ENCODE assay signal across 21 cellular contexts in the genomic region with DNA sequence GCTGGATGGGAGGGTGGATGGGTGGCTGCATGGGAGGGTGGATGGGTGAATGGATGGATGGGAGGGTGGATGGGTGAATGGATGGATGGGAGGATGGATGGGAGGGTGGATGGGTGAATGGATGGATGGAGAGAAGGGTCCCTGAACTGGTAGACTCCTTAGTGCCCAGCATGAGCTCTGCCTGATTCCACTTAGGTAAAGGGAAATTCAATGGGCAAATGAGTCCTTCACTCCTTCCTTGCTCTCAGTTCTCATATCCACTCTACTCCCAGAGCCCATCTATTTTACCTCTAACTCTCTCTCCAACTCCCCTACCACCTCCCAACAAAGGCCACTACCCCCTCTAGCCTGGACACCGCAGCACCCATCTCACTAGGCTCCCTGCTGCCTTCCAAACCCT. TPM values are rescaled to one million over a fixed set of nuclear protein-coding genes. Genes with fewer than 3 reads are reported as not detected.
DNase-seq lines count a peak whose midpoint lies in the region; TF ChIP-seq lines count a peak whose summit lies in the region.
"Had no signal": no experiment of that assay in that cellular context is flagged by ENCODE, and none has a peak within 500 bp of the region (broad histone marks: within the 10 kb centered on the region; RNA-seq: fewer than 3 reads in every experiment).

No MANE protein-coding gene starts in this region.

- DNase-seq in activated CD4-positive, alpha-beta T cell treated with anti-CD3 and anti-CD28 coated beads, Interleukin-2, amount 10 ng/mL, durations not matched to agents 24 days and 14 days: no peak
- DNase-seq in activated CD4-positive, alpha-beta T cell treated with anti-CD3 and anti-CD28 coated beads, Interleukin-2, amount 50 U/mL, for 1 hour: no peak
- DNase-seq in neural progenitor cell (ENCODE audit: low spot score) (no peak), osteoblast (ENCODE audit: insufficient read length, low spot score, missing footprints) (peak; percentile 77), EL (no peak)
- DNase-seq in stimulated activated CD8-positive, alpha-beta memory T cell treated with anti-CD3 and anti-CD28 coated beads, Interleukin-4, amount 100 ng/mL, for 48 hours: no peak
- DNase-seq: AML-193; Caco-2; Calu3; CD4-positive, alpha-beta T cell; CD8-positive, alpha-beta T cell; DMS79 treated with DMSO at 0.1 percent for 48 hours; GDM1 had no signal

- H2AFZ ChIP-seq in neural progenitor cell (replicated peaks) (no peak overlapping the region), osteoblast (ENCODE audit: low read length) (no peak overlapping the region)

- H3K36me3 ChIP-seq in neural progenitor cell: no peaks in the 10 kb centered on the region
- no peaks in the 10 kb centered on the region for H3K36me3 ChIP-seq in osteoblast (ENCODE audit: insufficient read depth, low read length)
- H3K36me3 ChIP-seq: BLaER1 treated with 17β-estradiol and CSF1 and Interleukin-3, amounts not matched to agents 10 nM and 100 nM had no signal

- peaks cover 12% of the 10 kb centered on the region for H3K4me1 ChIP-seq in neural progenitor cell
- no peaks in the 10 kb centered on the region for H3K4me1 ChIP-seq in osteoblast (ENCODE audit: insufficient read depth, low read length)
- H3K4me1 ChIP-seq: A549, Caco-2 had no signal

- H3K4me3 Mint-ChIP-seq in activated CD4-positive, alpha-beta T cell treated with anti-CD3 and anti-CD28 coated beads, Interleukin-2, amount 10 ng/mL, durations not matched to agents 24 days and 14 days: no peak overlapping the region
- peak overlapping the region; percentile 55 for H3K4me3 Mint-ChIP-seq in neural progenitor cell
- H3K4me3 Mint-ChIP-seq: B cell; CD4-positive, alpha-beta T cell; CD8-positive, alpha-beta T cell had no signal

- H3K9me3 ChIP-seq in neural progenitor cell (ENCODE audit: low read depth) (no peaks in the 10 kb centered on the region), osteoblast (ENCODE audit: low read depth, low read length) (no peaks in the 10 kb centered on the region)
- H3K9me3 ChIP-seq: A549; BLaER1 treated with 17β-estradiol and CSF1 and Interleukin-3, amounts not matched to agents 10 nM and 100 nM; Caco-2 had no signal

- peaks cover 6% of the 10 kb centered on the region for H3K27me3 Mint-ChIP-seq in activated CD4-positive, alpha-beta T cell treated with anti-CD3 and anti-CD28 coated beads, Interleukin-2, amount 10 ng/mL, durations not matched to agents 24 days and 14 days
- peaks cover 13% of the 10 kb centered on the region for H3K27me3 Mint-ChIP-seq in neural progenitor cell (ENCODE audit: insufficient read depth, low read depth)
- H3K27me3 Mint-ChIP-seq: CD4-positive, alpha-beta T cell had no signal

- H3K27ac Mint-ChIP-seq in activated CD4-positive, alpha-beta T cell treated with anti-CD3 and anti-CD28 coated beads, Interleukin-2, amount 10 ng/mL, durations not matched to agents 24 days and 14 days: peak overlapping the region; percentile 23
- H3K27ac Mint-ChIP-seq in neural progenitor cell: no peak overlapping the region
- H3K27ac Mint-ChIP-seq: B cell; CD4-positive, alpha-beta T cell; CD8-positive, alpha-beta T cell had no signal

- no peaks in the 10 kb centered on the region for H3F3A ChIP-seq in neural progenitor cell (ENCODE audit: low read depth)

- no peaks in the 10 kb centered on the region for H3K79me2 ChIP-seq in neural progenitor cell (ENCODE audit: low read depth)
- no peaks in the 10 kb centered on the region for H3K79me2 ChIP-seq in osteoblast (ENCODE audit: insufficient read depth, low read length)

- H3K4me2 ChIP-seq in neural progenitor cell (no peak overlapping the region), osteoblast (ENCODE audit: insufficient read depth, low read length) (no peak overlapping the region)
- H3K4me2 ChIP-seq: A549; BLaER1 treated with 17β-estradiol and CSF1 and Interleukin-3, amounts not matched to agents 10 nM and 100 nM had no signal

- TF ChIP-seq CTCF in neural progenitor cell (IDR thresholded peaks at IDR 0.05) (no peak), osteoblast (IDR thresholded peaks at IDR 0.05; ENCODE audit: extremely low read depth, low read depth, low read length) (no peak)

- H3K27me3 ChIP-seq in neural progenitor cell (no peaks in the 10 kb centered on the region), osteoblast (ENCODE audit: insufficient read depth, low read length) (peaks cover 6% of the 10 kb centered on the region)
- H3K27me3 ChIP-seq: BLaER1 treated with 17β-estradiol and CSF1 and Interleukin-3, amounts not matched to agents 10 nM and 100 nM had no signal

- H3K4me3 ChIP-seq in neural progenitor cell: no peak overlapping the region
- H3K4me3 ChIP-seq in osteoblast (ENCODE audit: insufficient read depth, low read length): no peak overlapping the region
- H3K4me3 ChIP-seq: A549; BLaER1 treated with 17β-estradiol and CSF1 and Interleukin-3, amounts not matched to agents 10 nM and 100 nM; GM12878 had no signal

- H3K27ac ChIP-seq in neural progenitor cell (no peak overlapping the region), osteoblast (ENCODE audit: low read depth, low read length) (no peak overlapping the region)
- H3K27ac ChIP-seq: 22Rv1; A549; BLaER1 treated with 17β-estradiol and CSF1 and Interleukin-3, amounts not matched to agents 10 nM and 100 nM; C4-2B had no signal

- no peaks in the 10 kb centered on the region for H3K9me3 Mint-ChIP-seq in activated CD4-positive, alpha-beta T cell treated with anti-CD3 and anti-CD28 coated beads, Interleukin-2, amount 10 ng/mL, durations not matched to agents 24 days and 14 days
- no peaks in the 10 kb centered on the region for H3K9me3 Mint-ChIP-seq in neural progenitor cell
- H3K9me3 Mint-ChIP-seq: CD4-positive, alpha-beta T cell; CD8-positive, alpha-beta T cell had no signal

- no peaks in the 10 kb centered on the region for H3K36me3 Mint-ChIP-seq in activated CD4-positive, alpha-beta T cell treated with anti-CD3 and anti-CD28 coated beads, Interleukin-2, amount 10 ng/mL, durations not matched to agents 24 days and 14 days (ENCODE audit: low read depth)
- H3K36me3 Mint-ChIP-seq in neural progenitor cell: no peaks in the 10 kb centered on the region
- H3K36me3 Mint-ChIP-seq: CD8-positive, alpha-beta T cell had no signal

- intact Hi-C loops in activated CD4-positive, alpha-beta T cell treated with anti-CD3 and anti-CD28 coated beads, Interleukin-2, amount 10 ng/mL, durations not matched to agents 24 days and 14 days (cut with micrococcal nuclease): no loop called here

- H3K9ac ChIP-seq in neural progenitor cell: no peak overlapping the region
- H3K9ac ChIP-seq: BLaER1 treated with 17β-estradiol and CSF1 and Interleukin-3, amounts not matched to agents 10 nM and 100 nM had no signal

- H4K20me1 ChIP-seq in neural progenitor cell (ENCODE audit: low read depth) (no peaks in the 10 kb centered on the region), osteoblast (ENCODE audit: insufficient read depth, low read length) (no peaks in the 10 kb centered on the region)
- H4K20me1 ChIP-seq: BLaER1 treated with 17β-estradiol and CSF1 and Interleukin-3, amounts not matched to agents 10 nM and 100 nM had no signal

- peaks cover 2% of the 10 kb centered on the region for H3K4me1 Mint-ChIP-seq in activated CD4-positive, alpha-beta T cell treated with anti-CD3 and anti-CD28 coated beads, Interleukin-2, amount 10 ng/mL, durations not matched to agents 24 days and 14 days
- peaks cover 25% of the 10 kb centered on the region for H3K4me1 Mint-ChIP-seq in neural progenitor cell

RNA-seq across cellular contexts. Expression of a gene that starts 29.2 kb away (rescaled TPM):
- 13.0 and 18.0 TPM in 2 replicates for total RNA-seq in activated CD4-positive, alpha-beta T cell treated with anti-CD3 and anti-CD28 coated beads, Interleukin-2, amount 10 ng/mL, durations not matched to agents 24 days and 14 days
- total RNA-seq in neural progenitor cell (ENCODE audit: low replicate concordance): 11.9 and 25.6 TPM in 2 replicates
- total RNA-seq in osteoblast: 5.9 and 6.2 TPM in 2 replicates

RNA-seq across cellular contexts. Expression of a gene that starts 59.4 kb away (rescaled TPM):
- total RNA-seq in activated CD4-positive, alpha-beta T cell treated with anti-CD3 and anti-CD28 coated beads, Interleukin-2, amount 10 ng/mL, durations not matched to agents 24 days and 14 days: 0.07 and 0.12 TPM in 2 replicates
- 0.12 and 0.32 TPM in 2 replicates for total RNA-seq in neural progenitor cell (ENCODE audit: low replicate concordance)
- total RNA-seq in osteoblast: under 0.01 and 0.29 TPM in 2 replicates
- total RNA-seq: A172, Caco-2, Calu3, G401, GM12878 had no signal
